Comparison of ENCODE assay signal across 8 cellular contexts in the genomic region with DNA sequence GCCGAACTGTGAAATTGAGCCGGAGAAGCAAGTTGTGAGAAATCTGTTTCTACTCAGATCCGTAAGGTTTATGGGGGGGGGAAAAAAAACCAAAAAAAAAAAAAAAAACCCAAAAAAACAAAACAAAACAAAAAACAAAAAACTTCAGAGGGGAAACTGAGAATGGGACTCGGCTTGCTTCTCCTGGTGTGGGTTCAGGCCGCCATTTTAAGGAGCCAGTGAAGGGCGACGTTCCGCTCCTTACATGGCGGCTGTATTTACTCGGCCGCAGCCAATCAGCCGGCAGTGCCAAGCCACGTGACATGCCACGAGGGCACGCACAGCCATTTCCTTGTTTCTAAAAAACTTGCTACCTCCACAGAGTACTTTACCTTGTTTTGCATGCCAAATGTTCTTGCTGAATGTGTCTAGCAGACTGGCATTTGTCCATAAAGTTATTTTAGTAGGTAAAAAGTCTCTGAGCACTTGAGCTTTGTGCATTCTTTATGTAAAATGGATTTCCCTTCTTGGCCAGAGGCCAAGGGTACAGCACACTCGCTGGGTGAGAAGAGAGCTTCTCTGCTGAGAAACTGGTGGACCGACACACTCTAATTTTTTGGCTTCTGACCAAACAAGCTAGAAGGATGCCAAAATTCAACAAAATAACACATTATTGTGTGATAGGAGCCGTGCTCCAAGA.
DNase-seq lines count a peak whose midpoint lies in the region; ATAC-seq and TF ChIP-seq lines count a peak whose summit lies in the region.

No MANE protein-coding gene starts in this region.

- no peak overlapping the region for H3K4me3 ChIP-seq in CD8-positive, alpha-beta memory T cell (ENCODE audit: low read length)
- H3K4me3 ChIP-seq in lung (no peak overlapping the region), urinary bladder (ENCODE audit: low read depth, low read length) (peak overlapping the region; percentile 5)

- H3K9me3 ChIP-seq in CD8-positive, alpha-beta memory T cell (ENCODE audit: low read length): no peaks in the 10 kb centered on the region
- no peaks in the 10 kb centered on the region for H3K9me3 ChIP-seq in lung (ENCODE audit: control insufficient read depth in 2 of 2, insufficient read depth in 1 of 2, low read length in 1 of 2)

- CTCF ChIA-PET in CD8-positive, alpha-beta memory T cell (lab: Charles Lee): no interaction called here

- no peak for TF ChIP-seq CTCF in lung (IDR thresholded peaks at IDR 0.05; ENCODE audit: control extremely low read depth, extremely low read depth)

- H3K27ac ChIP-seq in CD8-positive, alpha-beta memory T cell (ENCODE audit: low read depth, low read length): peak overlapping the region; percentile 68
- H3K27ac ChIP-seq in lung (ENCODE audit: low read depth in 1 of 2, low read length in 1 of 2) (peak overlapping the region; percentile 85 to 97), urinary bladder (ENCODE audit: low read depth) (peak overlapping the region; percentile 82)

- no peak for DNase-seq in CD8-positive, alpha-beta memory T cell
- DNase-seq in NCI-H2227 (lab: John Stamatoyannopoulos, UW; ENCODE audit: unreplicated experiment) (peak; percentile 24), dermis blood vessel endothelial cell (peak; percentile 98), lung (ENCODE audit: low spot score) (peak; percentile 95), T-helper 2 cell (no peak)

- H3K27me3 ChIP-seq in CD8-positive, alpha-beta memory T cell (ENCODE audit: insufficient read depth, low read length, poor library complexity, severe bottlenecking): no peaks in the 10 kb centered on the region
- no peaks in the 10 kb centered on the region for H3K27me3 ChIP-seq in lung (ENCODE audit: control insufficient read depth, insufficient read depth)

- ATAC-seq in lung (ENCODE audit: insufficient read depth, low FRiP score) (peak; percentile 83), HG02798 (IDR thresholded peaks at IDR 0.05; ENCODE audit: poor library complexity, unreplicated experiment) (no peak), GM21423 (IDR thresholded peaks at IDR 0.05; ENCODE audit: unreplicated experiment) (no peak)

- no peak overlapping the region for H3K4me3 Mint-ChIP-seq in CD8-positive, alpha-beta memory T cell

- no peaks in the 10 kb centered on the region for H3K4me1 Mint-ChIP-seq in CD8-positive, alpha-beta memory T cell

- no peaks in the 10 kb centered on the region for H3K27me3 Mint-ChIP-seq in CD8-positive, alpha-beta memory T cell

- 27 to 47% methylated on average over 18 of the region's 18 CpGs for WGBS in lung, 2 donors
- WGBS in urinary bladder: 13% methylated on average over 18 of the region's 18 CpGs

- no peaks in the 10 kb centered on the region for H3K36me3 ChIP-seq in CD8-positive, alpha-beta memory T cell (ENCODE audit: insufficient read depth, low read length)
- H3K36me3 ChIP-seq in lung (ENCODE audit: control insufficient read depth in 2 of 2, insufficient read depth in 2 of 2, low read length in 2 of 2): no peaks in the 10 kb centered on the region
- no peaks in the 10 kb centered on the region for H3K36me3 ChIP-seq in urinary bladder (ENCODE audit: insufficient read depth)

- H3K4me1 ChIP-seq in CD8-positive, alpha-beta memory T cell (ENCODE audit: insufficient read depth, low read length): no peaks in the 10 kb centered on the region
- H3K4me1 ChIP-seq in lung (ENCODE audit: control insufficient read depth in 2 of 2, insufficient read depth in 2 of 2, low read length in 2 of 2) (peaks cover 0 to 17% of the 10 kb centered on the region in 2 donors), urinary bladder (ENCODE audit: insufficient read depth) (no peaks in the 10 kb centered on the region)

- no peak overlapping the region for H3K27ac Mint-ChIP-seq in CD8-positive, alpha-beta memory T cell

- POLR2A ChIA-PET in CD8-positive, alpha-beta memory T cell (lab: Charles Lee): no interaction called here

- no peaks in the 10 kb centered on the region for H3K9me3 Mint-ChIP-seq in CD8-positive, alpha-beta memory T cell

- H3K36me3 Mint-ChIP-seq in CD8-positive, alpha-beta memory T cell: no peaks in the 10 kb centered on the region

Comparison
In these comparisons a context has a peak if more than half of its experiments do, and no peak if none do; other contexts are left out.
1. DNase-seq: peak in NCI-H2227 (single experiment), dermis blood vessel endothelial cell (single experiment) and lung (single experiment); none in CD8-positive, alpha-beta memory T cell (0 of 5) and T-helper 2 cell (0 of 5).
2. Peak in every context shown above with its lines, with median percentiles within 50 percentile points of each other: H3K27ac ChIP-seq.